ENCODE assay signal across 1 cellular context in the genomic region with DNA sequence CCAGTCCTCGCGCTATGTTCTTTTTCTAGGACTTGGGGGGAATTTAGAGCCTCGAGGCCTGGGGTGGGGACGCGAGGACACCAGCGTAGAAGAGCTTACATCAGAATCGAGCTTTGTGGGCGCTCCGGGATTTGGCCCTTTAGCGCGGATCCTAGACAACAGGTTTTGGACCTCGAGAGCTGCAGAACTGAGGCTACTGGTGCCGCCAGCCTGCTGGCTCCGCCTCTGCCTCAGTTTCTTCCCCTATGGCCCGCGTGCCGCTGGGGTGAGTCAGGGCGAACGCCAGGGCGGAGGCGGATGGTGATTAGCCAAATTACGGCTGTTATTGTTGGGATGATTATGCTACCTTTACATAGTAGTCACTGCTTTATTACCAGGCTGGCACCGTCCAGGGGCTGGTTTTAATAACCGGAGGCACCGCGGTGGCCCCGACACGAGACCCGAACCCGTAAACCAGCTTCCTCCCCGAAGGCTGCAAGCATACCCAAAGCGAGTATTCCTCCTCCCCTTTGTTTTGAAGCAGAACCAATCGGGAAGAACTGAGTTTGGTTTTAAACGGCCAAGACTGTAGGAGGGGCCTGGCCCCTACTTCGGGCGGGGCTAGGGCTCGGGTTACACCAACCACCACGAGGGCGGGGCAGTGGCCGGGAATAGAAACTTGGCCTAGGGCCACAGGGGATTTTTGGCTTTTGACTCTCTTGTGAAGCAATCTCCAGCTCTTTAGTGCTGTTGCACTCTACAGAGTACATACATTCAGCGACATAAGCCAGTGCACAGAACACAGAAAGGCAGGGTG.
TF ChIP-seq lines count a peak whose summit lies in the region.

No MANE protein-coding gene starts in this region.

TF ChIP-seq in HepG2, 621 proteins besides CTCF, POLR2A, EP300 and RAD21 (continued from another document and continues in another):
- TF ChIP-seq GATAD2A (CRISPR knock-in tag; IDR thresholded peaks at IDR 0.05) (peak; percentile 74), KDM1A (CRISPR knock-in tag; IDR thresholded peaks at IDR 0.05) (no peak), ELF1 (CRISPR knock-in tag; IDR thresholded peaks at IDR 0.05) (peak; percentile 48; the same call in 1 of the 2 replicates), ZNF34 (CRISPR knock-in tag; IDR thresholded peaks at IDR 0.05; ENCODE audit: borderline replicate concordance) (no peak), SRSF1 (optimal IDR thresholded peaks at IDR 0.05; ENCODE audit: low read depth, low read length) (no peak), DNMT1 (CRISPR knock-in tag; IDR thresholded peaks at IDR 0.05) (no peak), CENPT (CRISPR knock-in tag; IDR thresholded peaks at IDR 0.05; ENCODE audit: low read depth) (no peak), EZH2 (conservative IDR thresholded peaks at IDR 0.05; ENCODE audit: low read depth, low read length) (no peak), ZNF292 (CRISPR knock-in tag; IDR thresholded peaks at IDR 0.05; ENCODE audit: borderline replicate concordance, low read depth) (no peak; the same call in 1 of the 2 replicates), ZFP1 (CRISPR knock-in tag; IDR thresholded peaks at IDR 0.05) (no peak; the same call in none of the 2 replicates), ELF4 (CRISPR knock-in tag; IDR thresholded peaks at IDR 0.05; ENCODE audit: borderline replicate concordance) (peak; percentile 51; the same call in 1 of the 2 replicates), FOSL2 (CRISPR knock-in tag; IDR thresholded peaks at IDR 0.05) (peak; percentile 49; the same call in 1 of the 2 replicates), DR1 (CRISPR knock-in tag; IDR thresholded peaks at IDR 0.05) (peak; percentile 98), PAF1 (CRISPR knock-in tag; IDR thresholded peaks at IDR 0.05) (no peak), ZNF264 (CRISPR knock-in tag; IDR thresholded peaks at IDR 0.05) (peak; percentile 62; the same call in 1 of the 2 replicates), ZNF225 (CRISPR knock-in tag; IDR thresholded peaks at IDR 0.05) (peak; percentile 33), STAG1 (CRISPR knock-in tag; IDR thresholded peaks at IDR 0.05) (no peak), NFATC3 (CRISPR knock-in tag; IDR thresholded peaks at IDR 0.05) (peak; percentile 81), ZNF160 (CRISPR knock-in tag; IDR thresholded peaks at IDR 0.05) (no peak), MYNN (CRISPR knock-in tag; IDR thresholded peaks at IDR 0.05; ENCODE audit: low read depth) (peak; percentile 81; the same call in 1 of the 2 replicates), RFX5 (IDR thresholded peaks at IDR 0.05; ENCODE audit: low read depth, low read length) (no peak), ZNF605 (CRISPR knock-in tag; IDR thresholded peaks at IDR 0.05) (peak; percentile 81), NR2C2 (CRISPR knock-in tag; IDR thresholded peaks at IDR 0.05; ENCODE audit: borderline replicate concordance) (no peak), IKZF4 (CRISPR knock-in tag; IDR thresholded peaks at IDR 0.05; ENCODE audit: borderline replicate concordance, low read depth, not compliant biosample characterization) (peak; percentile 72), ELF3 (CRISPR knock-in tag; IDR thresholded peaks at IDR 0.05) (peak; percentile 52), ZNF430 (CRISPR knock-in tag; IDR thresholded peaks at IDR 0.05) (peak; percentile 84; the same call in 1 of the 2 replicates), SMYD3 (CRISPR knock-in tag; IDR thresholded peaks at IDR 0.05) (peak; percentile 24; the same call in 1 of the 2 replicates), ZNF230 (CRISPR knock-in tag; IDR thresholded peaks at IDR 0.05) (peak; percentile 36; the same call in 1 of the 2 replicates), NCOA5 (CRISPR knock-in tag; IDR thresholded peaks at IDR 0.05) (no peak), NFKB2 (CRISPR knock-in tag; IDR thresholded peaks at IDR 0.05; ENCODE audit: borderline replicate concordance) (peak; percentile 65; the same call in 1 of the 2 replicates), ZKSCAN8 (CRISPR knock-in tag; IDR thresholded peaks at IDR 0.05; ENCODE audit: borderline replicate concordance) (peak; percentile 36)
- TF ChIP-seq, protein P1, sequence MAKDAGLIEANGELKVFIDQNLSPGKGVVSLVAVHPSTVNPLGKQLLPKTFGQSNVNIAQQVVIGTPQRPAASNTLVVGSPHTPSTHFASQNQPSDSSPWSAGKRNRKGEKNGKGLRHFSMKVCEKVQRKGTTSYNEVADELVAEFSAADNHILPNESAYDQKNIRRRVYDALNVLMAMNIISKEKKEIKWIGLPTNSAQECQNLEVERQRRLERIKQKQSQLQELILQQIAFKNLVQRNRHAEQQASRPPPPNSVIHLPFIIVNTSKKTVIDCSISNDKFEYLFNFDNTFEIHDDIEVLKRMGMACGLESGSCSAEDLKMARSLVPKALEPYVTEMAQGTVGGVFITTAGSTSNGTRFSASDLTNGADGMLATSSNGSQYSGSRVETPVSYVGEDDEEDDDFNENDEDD (CRISPR knock-in tag; IDR thresholded peaks at IDR 0.05; ENCODE audit: borderline replicate concordance) = 0 out of 2 replicates have a peak, but pooled peaks have one; percentile 9
- TF ChIP-seq, protein P2, sequence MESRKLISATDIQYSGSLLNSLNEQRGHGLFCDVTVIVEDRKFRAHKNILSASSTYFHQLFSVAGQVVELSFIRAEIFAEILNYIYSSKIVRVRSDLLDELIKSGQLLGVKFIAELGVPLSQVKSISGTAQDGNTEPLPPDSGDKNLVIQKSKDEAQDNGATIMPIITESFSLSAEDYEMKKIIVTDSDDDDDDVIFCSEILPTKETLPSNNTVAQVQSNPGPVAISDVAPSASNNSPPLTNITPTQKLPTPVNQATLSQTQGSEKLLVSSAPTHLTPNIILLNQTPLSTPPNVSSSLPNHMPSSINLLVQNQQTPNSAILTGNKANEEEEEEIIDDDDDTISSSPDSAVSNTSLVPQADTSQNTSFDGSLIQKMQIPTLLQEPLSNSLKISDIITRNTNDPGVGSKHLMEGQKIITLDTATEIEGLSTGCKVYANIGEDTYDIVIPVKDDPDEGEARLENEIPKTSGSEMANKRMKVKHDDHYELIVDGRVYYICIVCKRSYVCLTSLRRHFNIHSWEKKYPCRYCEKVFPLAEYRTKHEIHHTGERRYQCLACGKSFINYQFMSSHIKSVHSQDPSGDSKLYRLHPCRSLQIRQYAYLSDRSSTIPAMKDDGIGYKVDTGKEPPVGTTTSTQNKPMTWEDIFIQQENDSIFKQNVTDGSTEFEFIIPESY (CRISPR knock-in tag; IDR thresholded peaks at IDR 0.05) = peak; percentile 24; the same call in 1 of the 2 replicates
- TF ChIP-seq, protein P3, sequence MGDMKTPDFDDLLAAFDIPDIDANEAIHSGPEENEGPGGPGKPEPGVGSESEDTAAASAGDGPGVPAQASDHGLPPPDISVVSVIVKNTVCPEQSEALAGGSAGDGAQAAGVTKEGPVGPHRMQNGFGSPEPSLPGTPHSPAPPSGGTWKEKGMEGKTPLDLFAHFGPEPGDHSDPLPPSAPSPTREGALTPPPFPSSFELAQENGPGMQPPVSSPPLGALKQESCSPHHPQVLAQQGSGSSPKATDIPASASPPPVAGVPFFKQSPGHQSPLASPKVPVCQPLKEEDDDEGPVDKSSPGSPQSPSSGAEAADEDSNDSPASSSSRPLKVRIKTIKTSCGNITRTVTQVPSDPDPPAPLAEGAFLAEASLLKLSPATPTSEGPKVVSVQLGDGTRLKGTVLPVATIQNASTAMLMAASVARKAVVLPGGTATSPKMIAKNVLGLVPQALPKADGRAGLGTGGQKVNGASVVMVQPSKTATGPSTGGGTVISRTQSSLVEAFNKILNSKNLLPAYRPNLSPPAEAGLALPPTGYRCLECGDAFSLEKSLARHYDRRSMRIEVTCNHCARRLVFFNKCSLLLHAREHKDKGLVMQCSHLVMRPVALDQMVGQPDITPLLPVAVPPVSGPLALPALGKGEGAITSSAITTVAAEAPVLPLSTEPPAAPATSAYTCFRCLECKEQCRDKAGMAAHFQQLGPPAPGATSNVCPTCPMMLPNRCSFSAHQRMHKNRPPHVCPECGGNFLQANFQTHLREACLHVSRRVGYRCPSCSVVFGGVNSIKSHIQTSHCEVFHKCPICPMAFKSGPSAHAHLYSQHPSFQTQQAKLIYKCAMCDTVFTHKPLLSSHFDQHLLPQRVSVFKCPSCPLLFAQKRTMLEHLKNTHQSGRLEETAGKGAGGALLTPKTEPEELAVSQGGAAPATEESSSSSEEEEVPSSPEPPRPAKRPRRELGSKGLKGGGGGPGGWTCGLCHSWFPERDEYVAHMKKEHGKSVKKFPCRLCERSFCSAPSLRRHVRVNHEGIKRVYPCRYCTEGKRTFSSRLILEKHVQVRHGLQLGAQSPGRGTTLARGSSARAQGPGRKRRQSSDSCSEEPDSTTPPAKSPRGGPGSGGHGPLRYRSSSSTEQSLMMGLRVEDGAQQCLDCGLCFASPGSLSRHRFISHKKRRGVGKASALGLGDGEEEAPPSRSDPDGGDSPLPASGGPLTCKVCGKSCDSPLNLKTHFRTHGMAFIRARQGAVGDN (CRISPR knock-in tag; IDR thresholded peaks at IDR 0.05) = peak; percentile 87
- TF ChIP-seq, protein P4, sequence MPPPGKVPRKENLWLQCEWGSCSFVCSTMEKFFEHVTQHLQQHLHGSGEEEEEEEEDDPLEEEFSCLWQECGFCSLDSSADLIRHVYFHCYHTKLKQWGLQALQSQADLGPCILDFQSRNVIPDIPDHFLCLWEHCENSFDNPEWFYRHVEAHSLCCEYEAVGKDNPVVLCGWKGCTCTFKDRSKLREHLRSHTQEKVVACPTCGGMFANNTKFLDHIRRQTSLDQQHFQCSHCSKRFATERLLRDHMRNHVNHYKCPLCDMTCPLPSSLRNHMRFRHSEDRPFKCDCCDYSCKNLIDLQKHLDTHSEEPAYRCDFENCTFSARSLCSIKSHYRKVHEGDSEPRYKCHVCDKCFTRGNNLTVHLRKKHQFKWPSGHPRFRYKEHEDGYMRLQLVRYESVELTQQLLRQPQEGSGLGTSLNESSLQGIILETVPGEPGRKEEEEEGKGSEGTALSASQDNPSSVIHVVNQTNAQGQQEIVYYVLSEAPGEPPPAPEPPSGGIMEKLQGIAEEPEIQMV (CRISPR knock-in tag; IDR thresholded peaks at IDR 0.05; ENCODE audit: low read depth) = no peak
- TF ChIP-seq, protein P5, sequence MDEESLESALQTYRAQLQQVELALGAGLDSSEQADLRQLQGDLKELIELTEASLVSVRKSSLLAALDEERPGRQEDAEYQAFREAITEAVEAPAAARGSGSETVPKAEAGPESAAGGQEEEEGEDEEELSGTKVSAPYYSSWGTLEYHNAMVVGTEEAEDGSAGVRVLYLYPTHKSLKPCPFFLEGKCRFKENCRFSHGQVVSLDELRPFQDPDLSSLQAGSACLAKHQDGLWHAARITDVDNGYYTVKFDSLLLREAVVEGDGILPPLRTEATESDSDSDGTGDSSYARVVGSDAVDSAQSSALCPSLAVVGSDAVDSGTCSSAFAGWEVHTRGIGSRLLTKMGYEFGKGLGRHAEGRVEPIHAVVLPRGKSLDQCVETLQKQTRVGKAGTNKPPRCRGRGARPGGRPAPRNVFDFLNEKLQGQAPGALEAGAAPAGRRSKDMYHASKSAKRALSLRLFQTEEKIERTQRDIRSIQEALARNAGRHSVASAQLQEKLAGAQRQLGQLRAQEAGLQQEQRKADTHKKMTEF (CRISPR knock-in tag; IDR thresholded peaks at IDR 0.05) = peak; percentile 81
- TF ChIP-seq, protein P6, sequence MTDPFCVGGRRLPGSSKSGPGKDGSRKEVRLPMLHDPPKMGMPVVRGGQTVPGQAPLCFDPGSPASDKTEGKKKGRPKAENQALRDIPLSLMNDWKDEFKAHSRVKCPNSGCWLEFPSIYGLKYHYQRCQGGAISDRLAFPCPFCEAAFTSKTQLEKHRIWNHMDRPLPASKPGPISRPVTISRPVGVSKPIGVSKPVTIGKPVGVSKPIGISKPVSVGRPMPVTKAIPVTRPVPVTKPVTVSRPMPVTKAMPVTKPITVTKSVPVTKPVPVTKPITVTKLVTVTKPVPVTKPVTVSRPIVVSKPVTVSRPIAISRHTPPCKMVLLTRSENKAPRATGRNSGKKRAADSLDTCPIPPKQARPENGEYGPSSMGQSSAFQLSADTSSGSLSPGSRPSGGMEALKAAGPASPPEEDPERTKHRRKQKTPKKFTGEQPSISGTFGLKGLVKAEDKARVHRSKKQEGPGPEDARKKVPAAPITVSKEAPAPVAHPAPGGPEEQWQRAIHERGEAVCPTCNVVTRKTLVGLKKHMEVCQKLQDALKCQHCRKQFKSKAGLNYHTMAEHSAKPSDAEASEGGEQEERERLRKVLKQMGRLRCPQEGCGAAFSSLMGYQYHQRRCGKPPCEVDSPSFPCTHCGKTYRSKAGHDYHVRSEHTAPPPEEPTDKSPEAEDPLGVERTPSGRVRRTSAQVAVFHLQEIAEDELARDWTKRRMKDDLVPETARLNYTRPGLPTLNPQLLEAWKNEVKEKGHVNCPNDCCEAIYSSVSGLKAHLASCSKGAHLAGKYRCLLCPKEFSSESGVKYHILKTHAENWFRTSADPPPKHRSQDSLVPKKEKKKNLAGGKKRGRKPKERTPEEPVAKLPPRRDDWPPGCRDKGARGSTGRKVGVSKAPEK (CRISPR knock-in tag; IDR thresholded peaks at IDR 0.05; ENCODE audit: borderline replicate concordance) = 0 out of 2 replicates have a peak, but pooled peaks have one; percentile 29
- TF ChIP-seq, protein P7, sequence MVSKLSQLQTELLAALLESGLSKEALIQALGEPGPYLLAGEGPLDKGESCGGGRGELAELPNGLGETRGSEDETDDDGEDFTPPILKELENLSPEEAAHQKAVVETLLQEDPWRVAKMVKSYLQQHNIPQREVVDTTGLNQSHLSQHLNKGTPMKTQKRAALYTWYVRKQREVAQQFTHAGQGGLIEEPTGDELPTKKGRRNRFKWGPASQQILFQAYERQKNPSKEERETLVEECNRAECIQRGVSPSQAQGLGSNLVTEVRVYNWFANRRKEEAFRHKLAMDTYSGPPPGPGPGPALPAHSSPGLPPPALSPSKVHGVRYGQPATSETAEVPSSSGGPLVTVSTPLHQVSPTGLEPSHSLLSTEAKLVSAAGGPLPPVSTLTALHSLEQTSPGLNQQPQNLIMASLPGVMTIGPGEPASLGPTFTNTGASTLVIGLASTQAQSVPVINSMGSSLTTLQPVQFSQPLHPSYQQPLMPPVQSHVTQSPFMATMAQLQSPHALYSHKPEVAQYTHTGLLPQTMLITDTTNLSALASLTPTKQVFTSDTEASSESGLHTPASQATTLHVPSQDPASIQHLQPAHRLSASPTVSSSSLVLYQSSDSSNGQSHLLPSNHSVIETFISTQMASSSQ (IDR thresholded peaks at IDR 0.05; ENCODE audit: low read depth) = 0 out of 2 replicates have a peak, but pooled peaks have one; percentile 37
- TF ChIP-seq, protein P7 (CRISPR knock-in tag; IDR thresholded peaks at IDR 0.05; ENCODE audit: borderline replicate concordance) = peak; percentile 65; the same call in 1 of the 2 replicates
